ENCODE assay signal across 8 cellular contexts in genomic region chr4:64388252-64388651, GRCh38. TPM values are rescaled to one million over a fixed set of nuclear protein-coding genes. Genes with fewer than 3 reads are reported as not detected.
"Had no signal": no experiment of that assay in that cellular context is flagged by ENCODE, and none has a peak within 500 bp of the region (broad histone marks: within the 10 kb centered on the region; RNA-seq: fewer than 3 reads in every experiment).

No MANE protein-coding gene starts in this region.

- H3K4me3 ChIP-seq: GM12878 had no signal

- FAIRE-seq: GM12878, GM12891, GM12892, GM18507, GM19239 had no signal

- ATAC-seq: GM12878 had no signal

- DNase-seq: GDM1, GF-D8 had no signal

RNA-seq across cellular contexts. Expression of gene TECRL, which starts 21.0 kb away (rescaled TPM):
- total RNA-seq: G401, GM12878 had no signal
